19 cellular contexts compared by ENCODE assay signal in the genomic region with DNA sequence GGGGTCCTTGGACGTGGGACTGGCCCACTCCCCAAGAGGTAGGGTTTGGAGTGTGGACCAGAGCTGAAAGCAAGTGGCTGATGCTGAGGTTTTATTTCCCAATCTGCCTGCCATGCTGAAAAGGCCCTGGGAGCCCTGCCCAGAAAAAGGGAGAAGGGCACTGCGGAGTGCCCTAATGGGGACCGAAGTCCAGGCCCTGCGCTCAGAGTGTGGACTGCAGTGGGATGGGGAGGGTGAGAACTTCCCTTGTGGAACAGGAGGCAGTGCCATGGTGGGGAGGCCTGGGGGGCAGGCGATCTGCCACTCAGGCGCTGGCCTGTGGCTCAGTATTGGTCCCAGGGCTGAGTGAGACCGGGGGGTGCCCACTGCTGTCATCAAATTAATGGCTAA. TPM values are rescaled to one million over a fixed set of nuclear protein-coding genes. Genes with fewer than 3 reads are reported as not detected.
"Had no signal": no experiment of that assay in that cellular context is flagged by ENCODE, and none has a peak within 500 bp of the region (broad histone marks: within the 10 kb centered on the region; RNA-seq: fewer than 3 reads in every experiment).

No MANE protein-coding gene starts in this region.

- H3K27ac ChIP-seq: brain microvascular endothelial cell, tibial artery, vagina had no signal

- H3K9me3 Mint-ChIP-seq: activated T-cell treated with anti-CD3 and anti-CD28 coated beads, Interleukin-2, amount 50 U/mL, for 72 hours; endodermal cell; natural killer cell treated with Interleukin-12 subunit alpha and Interleukin-12 subunit beta and Interleukin-15 and Interleukin-18, amount 100 ng/mL, for 72 hours; T-helper 1 cell treated with Interleukin-12 subunit alpha and Interleukin-12 subunit beta and Interleukin-4 antibody, amounts not matched to agents 30 μg/mL and 1 μg/mL, for 36 hours had no signal

- H3K27me3 ChIP-seq: brain microvascular endothelial cell, tibial artery, vagina had no signal

- H3K27ac Mint-ChIP-seq: endodermal cell had no signal

- H3K4me3 ChIP-seq: lung, mucosa of descending colon, tibial artery, vagina had no signal

- H3K4me3 Mint-ChIP-seq: endodermal cell; natural killer cell treated with Interleukin-12 subunit alpha and Interleukin-12 subunit beta and Interleukin-15 and Interleukin-18, amount 100 ng/mL, for 72 hours; T-helper 1 cell treated with Interleukin-12 subunit alpha and Interleukin-12 subunit beta and Interleukin-4 antibody, amounts not matched to agents 30 μg/mL and 1 μg/mL, for 36 hours had no signal

- H3K36me3 Mint-ChIP-seq: natural killer cell treated with Interleukin-12 subunit alpha and Interleukin-12 subunit beta and Interleukin-15 and Interleukin-18, amount 100 ng/mL, for 72 hours had no signal

- DNase-seq: activated CD4-positive, alpha-beta T cell treated with anti-CD3 and anti-CD28 coated beads, Interleukin-2, amount 50 U/mL, for 4 hours; activated naive CD4-positive, alpha-beta T cell treated with Interleukin-2 at 50 U/mL for 16 hours; activated T-cell treated with anti-CD3 and anti-CD28 coated beads, Interleukin-2, amount 50 U/mL, for 72 hours; amniotic stem cell; brain microvascular endothelial cell; cerebellar nuclear complex; dermis blood vessel endothelial cell; endodermal cell; erythroblast; hippocampal formation; stimulated activated CD4-positive, alpha-beta T cell treated with anti-CD3 and anti-CD28 coated beads, Interleukin-4, amount 100 ng/mL, for 24 hours; tibial artery had no signal

- H3K4me1 Mint-ChIP-seq: endodermal cell had no signal

- H3K36me3 ChIP-seq: brain microvascular endothelial cell, tibial artery, vagina had no signal

- H3K9me3 ChIP-seq: mucosa of descending colon, tibial artery, vagina had no signal

RNA-seq across cellular contexts. Expression of gene GPR152, which starts 4.3 kb away (rescaled TPM):
- total RNA-seq: activated T-cell treated with anti-CD3 and anti-CD28 coated beads, Interleukin-2, amount 50 U/mL, for 72 hours; endodermal cell; lung; mucosa of descending colon; natural killer cell treated with Interleukin-12 subunit alpha and Interleukin-12 subunit beta and Interleukin-15 and Interleukin-18, amount 100 ng/mL, for 72 hours; omental fat pad; pulmonary artery endothelial cell; vagina had no signal

RNA-seq across cellular contexts. Expression of gene CABP4, which starts 6.9 kb away (rescaled TPM):
- total RNA-seq: endodermal cell had no signal
